ENCODE assay signal across 23 cellular contexts in genomic region chr1:203161175-203161574, GRCh38. TPM values are rescaled to one million over a fixed set of nuclear protein-coding genes. Genes with fewer than 3 reads are reported as not detected.
A peak's percentile ranks its signal among the peaks of the same experiment; 100 is the strongest.
DNase-seq lines count a peak whose midpoint lies in the region; ATAC-seq and TF ChIP-seq lines count a peak whose summit lies in the region.
"Had no signal": no experiment of that assay in that cellular context is flagged by ENCODE, and none has a peak within 500 bp of the region (broad histone marks: within the 10 kb centered on the region; RNA-seq: fewer than 3 reads in every experiment).

No MANE protein-coding gene starts in this region.

- H4K20me1 ChIP-seq in osteoblast (ENCODE audit: insufficient read depth, low read length), result no peaks in the 10 kb centered on the region
- H4K20me1 ChIP-seq: BLaER1 had no signal

- H3K27me3 Mint-ChIP-seq in CD4-positive, alpha-beta T cell, result peaks cover 11% of the 10 kb centered on the region

- no peaks in the 10 kb centered on the region for H3K79me2 ChIP-seq in osteoblast (ENCODE audit: insufficient read depth, low read length)

- H2AFZ ChIP-seq in osteoblast (ENCODE audit: low read length), result no peak overlapping the region

- TF ChIP-seq EP300 in Ishikawa (IDR thresholded peaks at IDR 0.05; ENCODE audit: borderline replicate concordance), result peak; percentile 68

- CTCF ChIA-PET in CD4-positive, alpha-beta T cell (lab: Charles Lee), result no interaction called here

- TF ChIP-seq CTCF in osteoblast (IDR thresholded peaks at IDR 0.05; ENCODE audit: extremely low read depth, low read depth, low read length), result no peak
- no peak for TF ChIP-seq CTCF in CD4-positive, alpha-beta T cell (IDR thresholded peaks at IDR 0.05)

- POLR2A ChIA-PET in CD4-positive, alpha-beta T cell (lab: Charles Lee), result no interaction called here

- H3K27ac ChIP-seq in angular gyrus (ENCODE audit: low read depth, low read length), result peak overlapping the region; percentile 5
- H3K27ac ChIP-seq in osteoblast (ENCODE audit: low read depth, low read length), result no peak overlapping the region
- no peak overlapping the region for H3K27ac ChIP-seq in CD4-positive, alpha-beta T cell (ENCODE audit: low read depth, low read length)
- H3K27ac ChIP-seq: BLaER1 had no signal

- no peak overlapping the region for H3K4me3 ChIP-seq in osteoblast (ENCODE audit: insufficient read depth, low read length)
- H3K4me3 ChIP-seq: BLaER1 had no signal

- H3K27ac Mint-ChIP-seq in CD4-positive, alpha-beta T cell, result no peak overlapping the region
- H3K27ac Mint-ChIP-seq: CD4-positive, CD25-positive, alpha-beta regulatory T cell; CD8-positive, alpha-beta T cell had no signal

- H3K4me3 Mint-ChIP-seq in CD4-positive, alpha-beta T cell, result no peak overlapping the region
- H3K4me3 Mint-ChIP-seq: CD4-positive, CD25-positive, alpha-beta regulatory T cell; CD8-positive, alpha-beta T cell had no signal

- no peak for ATAC-seq in CD4-positive, alpha-beta T cell (ENCODE audit: poor library complexity)
- ATAC-seq: CD8-positive, alpha-beta T cell had no signal

- DNase-seq in osteoblast (ENCODE audit: insufficient read length, low spot score, missing footprints), result peak; percentile 17
- DNase-seq in NCI-H2029 treated with DMSO at 0.1 percent for 48 hours (lab: John Stamatoyannopoulos, UW), result no peak
- DNase-seq in G401 (ENCODE audit: low spot score), result no peak
- DNase-seq in CD4-positive, alpha-beta T cell, result no peak
- no peak for DNase-seq in SHP77 treated with DMSO at 0.1 percent for 48 hours (lab: John Stamatoyannopoulos, UW)
- DNase-seq: 8988T; ACHN; BE2C; C1 segment of cervical spinal cord; CD4-positive, CD25-positive, alpha-beta regulatory T cell; CD8-positive, alpha-beta T cell; DMS 273 treated with DMSO at 0.1 percent for 48 hours; DMS153; DMS53; DMS79; DND-41; EL; GF-D8 had no signal

- H3K4me1 Mint-ChIP-seq in CD4-positive, alpha-beta T cell (ENCODE audit: low read depth), result no peaks in the 10 kb centered on the region
- H3K4me1 Mint-ChIP-seq: CD4-positive, CD25-positive, alpha-beta regulatory T cell had no signal

- no peaks in the 10 kb centered on the region for H3K9me3 ChIP-seq in osteoblast (ENCODE audit: low read depth, low read length)
- H3K9me3 ChIP-seq in CD4-positive, alpha-beta T cell (ENCODE audit: control insufficient read depth, low read length), result no peaks in the 10 kb centered on the region
- H3K9me3 ChIP-seq: BE2C had no signal

- no peaks in the 10 kb centered on the region for H3K36me3 ChIP-seq in osteoblast (ENCODE audit: insufficient read depth, low read length)
- H3K36me3 ChIP-seq: BE2C, BLaER1 had no signal

- intact Hi-C loops in CD4-positive, alpha-beta T cell (cut with DNase I, micrococcal nuclease), result no loop called here

- no peaks in the 10 kb centered on the region for H3K4me1 ChIP-seq in osteoblast (ENCODE audit: insufficient read depth, low read length)

- in situ Hi-C loops in G401 (cut with HindIII; ENCODE audit: low sequenced_read_pairs), result no loop called here

- peaks cover 29% of the 10 kb centered on the region for H3K27me3 ChIP-seq in osteoblast (ENCODE audit: insufficient read depth, low read length)
- H3K27me3 ChIP-seq in CD4-positive, alpha-beta T cell (ENCODE audit: control insufficient read depth, insufficient read depth, low read length), result peaks cover 12% of the 10 kb centered on the region
- H3K27me3 ChIP-seq: BE2C, BLaER1 had no signal

- H3K4me2 ChIP-seq in osteoblast (ENCODE audit: insufficient read depth, low read length), result no peak overlapping the region
- H3K4me2 ChIP-seq: BLaER1 had no signal

- TF ChIP-seq RAD21 in Ishikawa (IDR thresholded peaks at IDR 0.05; ENCODE audit: low read depth), result no peak

- H3K36me3 Mint-ChIP-seq in CD4-positive, alpha-beta T cell (ENCODE audit: low read depth), result no peaks in the 10 kb centered on the region
- H3K36me3 Mint-ChIP-seq: CD4-positive, CD25-positive, alpha-beta regulatory T cell; CD8-positive, alpha-beta T cell had no signal

- peaks cover 10% of the 10 kb centered on the region for H3K9me3 Mint-ChIP-seq in CD4-positive, alpha-beta T cell

TF ChIP-seq in Ishikawa, 13 proteins besides CTCF, POLR2A, EP300 and RAD21:
- peak; percentile 48; the same call in 1 of the 2 replicates for TF ChIP-seq TEAD4 (IDR thresholded peaks at IDR 0.05)
- peak; percentile 83 for TF ChIP-seq TCF12 (IDR thresholded peaks at IDR 0.05; ENCODE audit: low read depth)
- no peak for TF ChIP-seq CEBPB (IDR thresholded peaks at IDR 0.05)

RNA-seq across cellular contexts. Expression of gene MYBPH, which starts 14.5 kb away (rescaled TPM):
- under 0.01 and 0.29 TPM in 2 replicates for total RNA-seq in osteoblast
- 0.47 TPM in 1 of 2 replicates, not detected in the other for total RNA-seq in G401 (2014; rRNA removed; shearing (Covaris generic))
- not detected for total RNA-seq in CD4-positive, alpha-beta T cell
- total RNA-seq: A673; CD4-positive, CD25-positive, alpha-beta regulatory T cell; CD8-positive, alpha-beta T cell; Daoy had no signal

RNA-seq across cellular contexts. Expression of gene CHI3L1, which starts 25.3 kb away (rescaled TPM):
- total RNA-seq in osteoblast, result 273 and 932 TPM in 2 replicates
- 1.3 TPM in 1 of 2 replicates, not detected in the other for total RNA-seq in G401 (2014; rRNA removed; shearing (Covaris generic))
- not detected for total RNA-seq in CD4-positive, alpha-beta T cell
- total RNA-seq: A673; CD4-positive, CD25-positive, alpha-beta regulatory T cell; CD8-positive, alpha-beta T cell; Daoy had no signal

RNA-seq across cellular contexts. Expression of gene ADORA1, which starts 33.6 kb away (rescaled TPM):
- 4.0 and 9.1 TPM in 2 replicates for total RNA-seq in osteoblast
- total RNA-seq in G401 (2014; rRNA removed; shearing (Covaris generic)), result 8.4 and 13.2 TPM in 2 replicates
- total RNA-seq in CD4-positive, alpha-beta T cell, result not detected
- total RNA-seq: CD4-positive, CD25-positive, alpha-beta regulatory T cell; CD8-positive, alpha-beta T cell had no signal

Comparison
In these comparisons a context has a peak if more than half of its experiments do, and no peak if none do; other contexts are left out.
1. RNA of gene CHI3L1, which starts 25.3 kb away (total RNA-seq): 273 to 932 TPM in osteoblast; 1.3 TPM in G401 and not detected in CD4-positive, alpha-beta T cell; every median in the first group is over 100 times any median in the second.